Comparison of ENCODE assay signal across 18 cellular contexts in the genomic region with DNA sequence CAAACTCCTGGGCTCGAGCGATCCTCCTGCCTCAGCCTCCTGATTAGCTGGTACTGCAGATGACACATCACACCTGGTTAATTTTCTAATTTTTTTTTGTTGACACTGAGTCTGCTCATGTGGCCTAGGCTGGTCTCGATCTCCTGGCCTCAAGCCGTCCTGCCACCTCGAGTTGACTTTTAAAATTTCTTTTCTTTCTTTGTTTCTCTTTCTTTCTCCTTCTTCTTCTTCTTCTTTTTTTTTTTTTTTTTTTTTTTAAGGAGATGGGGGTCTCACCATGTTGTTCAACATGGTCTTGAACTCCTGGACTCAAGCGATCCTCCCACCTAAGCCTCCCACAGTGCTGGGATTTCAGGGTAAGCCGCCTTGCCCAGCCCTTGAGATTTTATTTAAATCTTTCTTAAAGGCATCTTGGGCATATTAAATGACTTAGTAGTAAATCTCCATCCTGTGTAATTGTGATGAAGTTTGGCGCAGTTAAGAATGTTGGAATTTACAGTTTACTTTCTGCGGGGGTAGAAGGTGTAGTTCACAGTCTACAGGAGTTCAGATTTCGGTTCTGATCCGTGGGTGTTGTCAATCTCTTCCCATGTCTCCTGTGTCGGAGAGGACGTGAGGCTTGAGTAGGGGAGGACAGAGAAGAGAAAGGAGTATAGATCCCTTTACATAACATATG. TPM values are rescaled to one million over a fixed set of nuclear protein-coding genes. Genes with fewer than 3 reads are reported as not detected.
DNase-seq lines count a peak whose midpoint lies in the region; TF ChIP-seq lines count a peak whose summit lies in the region.
"Had no signal": no experiment of that assay in that cellular context is flagged by ENCODE, and none has a peak within 500 bp of the region (broad histone marks: within the 10 kb centered on the region; RNA-seq: fewer than 3 reads in every experiment).

No MANE protein-coding gene starts in this region.

- no peaks in the 10 kb centered on the region for H3K36me3 Mint-ChIP-seq in glutamatergic neuron (ENCODE audit: unreplicated experiment)
- no peaks in the 10 kb centered on the region for H3K36me3 Mint-ChIP-seq in osteocyte (ENCODE audit: unreplicated experiment)

- H3K4me3 ChIP-seq in BLaER1 (peak overlapping the region; percentile 90; the same call in 1 of the 2 replicates), MM.1S (ENCODE audit: low read length) (peak overlapping the region; percentile 98; the same call in 1 of the 2 replicates)
- H3K4me3 ChIP-seq: A549 had no signal

- no peak overlapping the region for H3K27ac ChIP-seq in BLaER1
- H3K27ac ChIP-seq in MM.1S (ENCODE audit: low read length), result peak overlapping the region; percentile 91; the same call in 1 of the 2 replicates
- H3K27ac ChIP-seq: A549 had no signal

- no peaks in the 10 kb centered on the region for H3K36me3 ChIP-seq in BLaER1
- peaks cover 3% of the 10 kb centered on the region; the same call in 1 of the 2 replicates for H3K36me3 ChIP-seq in MM.1S (replicated peaks; ENCODE audit: insufficient read depth, low read length)

- no peaks in the 10 kb centered on the region for H3K9me3 ChIP-seq in BLaER1
- H3K9me3 ChIP-seq in MM.1S (replicated peaks; ENCODE audit: insufficient read depth, low read length), result no peaks in the 10 kb centered on the region
- H3K9me3 ChIP-seq: A549 had no signal

- H3K79me2 ChIP-seq in MM.1S (ENCODE audit: low read length), result peaks cover 39% of the 10 kb centered on the region

- TF ChIP-seq CTCF in MM.1S (IDR thresholded peaks at IDR 0.05; ENCODE audit: low read length) (no peak), glutamatergic neuron (IDR thresholded peaks at IDR 0.05; ENCODE audit: partially characterized antibody, unreplicated experiment) (no peak), osteocyte (IDR thresholded peaks at IDR 0.05) (no peak)

- DNase-seq in MM.1S (no peak), glutamatergic neuron (no peak), osteocyte (ENCODE audit: extremely low spot score, unreplicated experiment) (no peak), NOMO-1 (lab: John Stamatoyannopoulos, UW; ENCODE audit: unreplicated experiment in 2 of 2) (no peak), nucleus accumbens (lab: John Stamatoyannopoulos, UW) (no peak), GM19240 (ENCODE audit: insufficient read length, low spot score) (no peak), 8988T (no peak)
- DNase-seq: C1 segment of cervical spinal cord, DMS79 treated with DMSO at 0.1 percent for 48 hours, IMR-90, NCI-H1092, NCI-H510A, NCI-H748 treated with DMSO at 0.1 percent for 48 hours, PC-3 had no signal

- H3K27me3 Mint-ChIP-seq in glutamatergic neuron (ENCODE audit: unreplicated experiment), result peaks cover 2% of the 10 kb centered on the region
- H3K27me3 Mint-ChIP-seq in osteocyte (ENCODE audit: unreplicated experiment), result peaks cover 2% of the 10 kb centered on the region

- H2AFZ ChIP-seq in MM.1S (ENCODE audit: low read length), result 0 out of 2 replicates have a peak overlapping the region, but pooled peaks have one; percentile 39

- H3K4me1 Mint-ChIP-seq in glutamatergic neuron (ENCODE audit: low read depth, unreplicated experiment) (peaks cover 3% of the 10 kb centered on the region), osteocyte (ENCODE audit: unreplicated experiment) (peaks cover 19% of the 10 kb centered on the region)

- peaks cover 57% of the 10 kb centered on the region for H3K4me1 ChIP-seq in BLaER1
- H3K4me1 ChIP-seq in MM.1S (ENCODE audit: low read length), result peaks cover 37% of the 10 kb centered on the region

- H3K4me3 Mint-ChIP-seq in glutamatergic neuron (ENCODE audit: unreplicated experiment) (peak overlapping the region; percentile 70), osteocyte (ENCODE audit: unreplicated experiment) (peak overlapping the region; percentile 70)

- no peaks in the 10 kb centered on the region for H4K20me1 ChIP-seq in BLaER1
- no peaks in the 10 kb centered on the region for H4K20me1 ChIP-seq in MM.1S (ENCODE audit: insufficient read depth, low read length)

- H3K9ac ChIP-seq in BLaER1 (no peak overlapping the region), MM.1S (ENCODE audit: low read length) (peak overlapping the region; percentile 52; the same call in 1 of the 2 replicates)

- H3K4me2 ChIP-seq in BLaER1 (peak overlapping the region; percentile 87), MM.1S (ENCODE audit: low read depth, low read length) (peak overlapping the region; percentile 52; the same call in 1 of the 2 replicates)

- peaks cover 46% of the 10 kb centered on the region for H3F3A ChIP-seq in MM.1S (ENCODE audit: insufficient read depth, low read length)

- no peaks in the 10 kb centered on the region for H3K27me3 ChIP-seq in BLaER1
- H3K27me3 ChIP-seq in MM.1S (replicated peaks; ENCODE audit: insufficient read depth, low read length), result no peaks in the 10 kb centered on the region

- H3K27ac Mint-ChIP-seq in glutamatergic neuron (ENCODE audit: unreplicated experiment) (no peak overlapping the region), osteocyte (ENCODE audit: unreplicated experiment) (no peak overlapping the region)
- H3K27ac Mint-ChIP-seq: H9 had no signal

- H3K9me3 Mint-ChIP-seq in glutamatergic neuron (ENCODE audit: unreplicated experiment) (peaks cover 1% of the 10 kb centered on the region), osteocyte (ENCODE audit: unreplicated experiment) (no peaks in the 10 kb centered on the region)
- H3K9me3 Mint-ChIP-seq: H9 had no signal

- no peaks in the 10 kb centered on the region for H3K9me2 ChIP-seq in MM.1S (replicated peaks; ENCODE audit: insufficient read depth, low read length)

RNA-seq across cellular contexts. Expression of gene ITGA8, which starts 1.1 kb away (rescaled TPM):
- 0.93 TPM for total RNA-seq in glutamatergic neuron (ENCODE audit: unreplicated experiment)
- 6.9 and 7.5 TPM in 2 replicates for total RNA-seq in osteocyte
- total RNA-seq: H9, MCF 10A, PC-3 had no signal
